Comparison of ENCODE assay signal across 17 cellular contexts in genomic region chr17:73445466-73445865, GRCh38.
DNase-seq lines count a peak whose midpoint lies in the region; ATAC-seq and TF ChIP-seq lines count a peak whose summit lies in the region.
"Had no signal": no experiment of that assay in that cellular context is flagged by ENCODE, and none has a peak within 500 bp of the region (broad histone marks: within the 10 kb centered on the region; RNA-seq: fewer than 3 reads in every experiment).

No MANE protein-coding gene starts in this region.

- peak overlapping the region; percentile 21 for H3K27ac Mint-ChIP-seq in activated naive CD8-positive, alpha-beta T cell treated with anti-CD3 and anti-CD28 coated beads, Interleukin-2, amount 10 ng/mL, durations not matched to agents 7 days and 5 days
- H3K27ac Mint-ChIP-seq in activated naive CD8-positive, alpha-beta T cell treated with anti-CD3 and anti-CD28 coated beads, Interleukin-2, amount 50 U/mL, for 24 hours = no peak overlapping the region
- peak overlapping the region; percentile 5 for H3K27ac Mint-ChIP-seq in neural crest cell (ENCODE audit: unreplicated experiment)
- peak overlapping the region; percentile 48 for H3K27ac Mint-ChIP-seq in stimulated activated naive B cell treated with anti-CD40 and anti-IgM and Interleukin-4, amounts not matched to agents 10 μg/mL and 1 μg/mL and 100 μg/mL, for 72 hours
- H3K27ac Mint-ChIP-seq in glutamatergic neuron (ENCODE audit: unreplicated experiment) = no peak overlapping the region
- no peak overlapping the region for H3K27ac Mint-ChIP-seq in activated T-helper 1 cell treated with anti-CD3 and anti-CD28 coated beads, Interleukin-12 subunit alpha, Interleukin-12 subunit beta, Interleukin-2, Interleukin-4 antibody, amounts not matched to agents 30 ng/mL and 10 ng/mL and 1 ng/mL, durations not matched to agents 14 hours and 24 hours and 36 hours
- H3K27ac Mint-ChIP-seq: CD14-positive monocyte; CD4-positive, alpha-beta memory T cell; GM23338; HFFc6 had no signal

- POLR2A ChIA-PET in activated naive CD8-positive, alpha-beta T cell treated with anti-CD3 and anti-CD28 coated beads, Interleukin-2, amount 10 ng/mL, durations not matched to agents 7 days and 5 days (lab: Charles Lee) = no interaction called here

- no peaks in the 10 kb centered on the region for H3K9me3 Mint-ChIP-seq in activated naive CD8-positive, alpha-beta T cell treated with anti-CD3 and anti-CD28 coated beads, Interleukin-2, amount 10 ng/mL, durations not matched to agents 7 days and 5 days
- H3K9me3 Mint-ChIP-seq in activated naive CD8-positive, alpha-beta T cell treated with anti-CD3 and anti-CD28 coated beads, Interleukin-2, amount 50 U/mL, for 24 hours = no peaks in the 10 kb centered on the region
- H3K9me3 Mint-ChIP-seq in neural crest cell = no peaks in the 10 kb centered on the region
- H3K9me3 Mint-ChIP-seq in stimulated activated naive B cell treated with anti-CD40 and anti-IgM and Interleukin-4, amounts not matched to agents 10 μg/mL and 1 μg/mL and 100 μg/mL, for 72 hours = no peaks in the 10 kb centered on the region
- peaks cover 3% of the 10 kb centered on the region for H3K9me3 Mint-ChIP-seq in glutamatergic neuron (ENCODE audit: unreplicated experiment)
- H3K9me3 Mint-ChIP-seq in activated T-helper 1 cell treated with anti-CD3 and anti-CD28 coated beads, Interleukin-12 subunit alpha, Interleukin-12 subunit beta, Interleukin-2, Interleukin-4 antibody, amounts not matched to agents 30 ng/mL and 10 ng/mL and 1 ng/mL, durations not matched to agents 14 hours and 24 hours and 36 hours = no peaks in the 10 kb centered on the region
- H3K9me3 Mint-ChIP-seq: GM23338 had no signal

- intact Hi-C loops in activated T-helper 1 cell treated with anti-CD3 and anti-CD28 coated beads, Interleukin-12 subunit alpha, Interleukin-12 subunit beta, Interleukin-2, Interleukin-4 antibody, amounts not matched to agents 30 ng/mL and 10 ng/mL and 1 ng/mL, durations not matched to agents 14 hours and 24 hours and 36 hours (cut with micrococcal nuclease) = no loop called here

- TF ChIP-seq CTCF in neural crest cell (conservative IDR thresholded peaks at IDR 0.05) = no peak
- TF ChIP-seq CTCF in glutamatergic neuron (IDR thresholded peaks at IDR 0.05; ENCODE audit: partially characterized antibody, unreplicated experiment) = no peak

- no peaks in the 10 kb centered on the region for H3K27me3 Mint-ChIP-seq in activated naive CD8-positive, alpha-beta T cell treated with anti-CD3 and anti-CD28 coated beads, Interleukin-2, amount 10 ng/mL, durations not matched to agents 7 days and 5 days
- no peaks in the 10 kb centered on the region for H3K27me3 Mint-ChIP-seq in activated naive CD8-positive, alpha-beta T cell treated with anti-CD3 and anti-CD28 coated beads, Interleukin-2, amount 50 U/mL, for 24 hours
- H3K27me3 Mint-ChIP-seq in neural crest cell (ENCODE audit: low read depth) (no peaks in the 10 kb centered on the region), glutamatergic neuron (ENCODE audit: unreplicated experiment) (peaks cover 5% of the 10 kb centered on the region)
- no peaks in the 10 kb centered on the region for H3K27me3 Mint-ChIP-seq in stimulated activated naive B cell treated with anti-CD40 and anti-IgM and Interleukin-4, amounts not matched to agents 10 μg/mL and 1 μg/mL and 100 μg/mL, for 72 hours
- no peaks in the 10 kb centered on the region for H3K27me3 Mint-ChIP-seq in activated T-helper 1 cell treated with anti-CD3 and anti-CD28 coated beads, Interleukin-12 subunit alpha, Interleukin-12 subunit beta, Interleukin-2, Interleukin-4 antibody, amounts not matched to agents 30 ng/mL and 10 ng/mL and 1 ng/mL, durations not matched to agents 14 hours and 24 hours and 36 hours (ENCODE audit: insufficient read depth)
- H3K27me3 Mint-ChIP-seq: CD4-positive, alpha-beta memory T cell had no signal

- ATAC-seq in activated naive CD8-positive, alpha-beta T cell treated with anti-CD3 and anti-CD28 coated beads, Interleukin-2, amount 10 ng/mL, durations not matched to agents 7 days and 5 days (ENCODE audit: low read depth) = no peak
- no peak for ATAC-seq in activated naive CD8-positive, alpha-beta T cell treated with anti-CD3 and anti-CD28 coated beads, Interleukin-2, amount 50 U/mL, for 24 hours
- no peak for ATAC-seq in stimulated activated naive B cell treated with anti-CD40 and anti-IgM and Interleukin-4, amounts not matched to agents 10 μg/mL and 1 μg/mL and 100 μg/mL, for 72 hours (replicated peaks)
- ATAC-seq: GM23338, HCT116, HepG2 had no signal

- H3K36me3 Mint-ChIP-seq in activated naive CD8-positive, alpha-beta T cell treated with anti-CD3 and anti-CD28 coated beads, Interleukin-2, amount 10 ng/mL, durations not matched to agents 7 days and 5 days = peaks cover 2% of the 10 kb centered on the region
- H3K36me3 Mint-ChIP-seq in activated naive CD8-positive, alpha-beta T cell treated with anti-CD3 and anti-CD28 coated beads, Interleukin-2, amount 50 U/mL, for 24 hours (ENCODE audit: low read depth) = no peaks in the 10 kb centered on the region
- H3K36me3 Mint-ChIP-seq in neural crest cell (ENCODE audit: low read depth) (peaks cover 3% of the 10 kb centered on the region), glutamatergic neuron (ENCODE audit: unreplicated experiment) (no peaks in the 10 kb centered on the region)
- peaks cover 4 to 11% of the 10 kb centered on the region in 2 donors for H3K36me3 Mint-ChIP-seq in stimulated activated naive B cell treated with anti-CD40 and anti-IgM and Interleukin-4, amounts not matched to agents 10 μg/mL and 1 μg/mL and 100 μg/mL, for 72 hours
- H3K36me3 Mint-ChIP-seq in activated T-helper 1 cell treated with anti-CD3 and anti-CD28 coated beads, Interleukin-12 subunit alpha, Interleukin-12 subunit beta, Interleukin-2, Interleukin-4 antibody, amounts not matched to agents 30 ng/mL and 10 ng/mL and 1 ng/mL, durations not matched to agents 14 hours and 24 hours and 36 hours (ENCODE audit: low read depth) = no peaks in the 10 kb centered on the region
- H3K36me3 Mint-ChIP-seq: CD14-positive monocyte; CD4-positive, alpha-beta memory T cell had no signal

- no peak for DNase-seq in activated naive CD8-positive, alpha-beta T cell treated with anti-CD3 and anti-CD28 coated beads, Interleukin-2, amount 10 ng/mL, durations not matched to agents 7 days and 5 days
- no peak for DNase-seq in activated naive CD8-positive, alpha-beta T cell treated with anti-CD3 and anti-CD28 coated beads, Interleukin-2, amount 50 U/mL, for 24 hours
- DNase-seq in neural crest cell (ENCODE audit: low read depth, low spot score) (no peak), glutamatergic neuron (no peak)
- DNase-seq in stimulated activated naive B cell treated with anti-CD40 and anti-IgM and Interleukin-4, amounts not matched to agents 10 μg/mL and 1 μg/mL and 100 μg/mL, for 72 hours = no peak
- no peak for DNase-seq in activated CD8-positive, alpha-beta memory T cell treated with anti-CD3 and anti-CD28 coated beads, Interleukin-2, amount 50 U/mL, for 4 hours
- no peak for DNase-seq in activated T-helper 1 cell treated with anti-CD3 and anti-CD28 coated beads, Interleukin-12 subunit alpha, Interleukin-12 subunit beta, Interleukin-2, Interleukin-4 antibody, amounts not matched to agents 30 ng/mL and 10 ng/mL and 1 ng/mL, durations not matched to agents 14 hours and 24 hours and 36 hours (ENCODE audit: low spot score)
- DNase-seq: 8988T; CD4-positive, alpha-beta memory T cell; DMS153; DMS79; GDM1; HFFc6 had no signal

- no peaks in the 10 kb centered on the region for H3K4me1 Mint-ChIP-seq in activated naive CD8-positive, alpha-beta T cell treated with anti-CD3 and anti-CD28 coated beads, Interleukin-2, amount 10 ng/mL, durations not matched to agents 7 days and 5 days
- no peaks in the 10 kb centered on the region for H3K4me1 Mint-ChIP-seq in activated naive CD8-positive, alpha-beta T cell treated with anti-CD3 and anti-CD28 coated beads, Interleukin-2, amount 50 U/mL, for 24 hours
- H3K4me1 Mint-ChIP-seq in neural crest cell = peaks cover 12% of the 10 kb centered on the region
- no peaks in the 10 kb centered on the region for H3K4me1 Mint-ChIP-seq in stimulated activated naive B cell treated with anti-CD40 and anti-IgM and Interleukin-4, amounts not matched to agents 10 μg/mL and 1 μg/mL and 100 μg/mL, for 72 hours
- no peaks in the 10 kb centered on the region for H3K4me1 Mint-ChIP-seq in glutamatergic neuron (ENCODE audit: low read depth, unreplicated experiment)
- H3K4me1 Mint-ChIP-seq in activated T-helper 1 cell treated with anti-CD3 and anti-CD28 coated beads, Interleukin-12 subunit alpha, Interleukin-12 subunit beta, Interleukin-2, Interleukin-4 antibody, amounts not matched to agents 30 ng/mL and 10 ng/mL and 1 ng/mL, durations not matched to agents 14 hours and 24 hours and 36 hours (ENCODE audit: low read depth) = no peaks in the 10 kb centered on the region
- H3K4me1 Mint-ChIP-seq: CD14-positive monocyte; CD4-positive, alpha-beta memory T cell; GM23338 had no signal

- no peak overlapping the region for H3K4me3 Mint-ChIP-seq in activated naive CD8-positive, alpha-beta T cell treated with anti-CD3 and anti-CD28 coated beads, Interleukin-2, amount 10 ng/mL, durations not matched to agents 7 days and 5 days
- no peak overlapping the region for H3K4me3 Mint-ChIP-seq in activated naive CD8-positive, alpha-beta T cell treated with anti-CD3 and anti-CD28 coated beads, Interleukin-2, amount 50 U/mL, for 24 hours
- H3K4me3 Mint-ChIP-seq in neural crest cell (no peak overlapping the region), glutamatergic neuron (ENCODE audit: unreplicated experiment) (no peak overlapping the region)
- no peak overlapping the region for H3K4me3 Mint-ChIP-seq in stimulated activated naive B cell treated with anti-CD40 and anti-IgM and Interleukin-4, amounts not matched to agents 10 μg/mL and 1 μg/mL and 100 μg/mL, for 72 hours
- no peak overlapping the region for H3K4me3 Mint-ChIP-seq in activated T-helper 1 cell treated with anti-CD3 and anti-CD28 coated beads, Interleukin-12 subunit alpha, Interleukin-12 subunit beta, Interleukin-2, Interleukin-4 antibody, amounts not matched to agents 30 ng/mL and 10 ng/mL and 1 ng/mL, durations not matched to agents 14 hours and 24 hours and 36 hours
- H3K4me3 Mint-ChIP-seq: CD14-positive monocyte; CD4-positive, alpha-beta memory T cell; GM23338; HFFc6 had no signal

Comparison
In these comparisons a context has a peak if more than half of its experiments do, and no peak if none do; other contexts are left out.
1. H3K27ac Mint-ChIP-seq: peak in activated naive CD8-positive, alpha-beta T cell treated with anti-CD3 and anti-CD28 coated beads, Interleukin-2, amount 10 ng/mL, durations not matched to agents 7 days and 5 days (single experiment), neural crest cell (single experiment) and stimulated activated naive B cell treated with anti-CD40 and anti-IgM and Interleukin-4, amounts not matched to agents 10 μg/mL and 1 μg/mL and 100 μg/mL, for 72 hours (single experiment); none in activated naive CD8-positive, alpha-beta T cell treated with anti-CD3 and anti-CD28 coated beads, Interleukin-2, amount 50 U/mL, for 24 hours (single experiment), glutamatergic neuron (single experiment) and activated T-helper 1 cell treated with anti-CD3 and anti-CD28 coated beads, Interleukin-12 subunit alpha, Interleukin-12 subunit beta, Interleukin-2, Interleukin-4 antibody, amounts not matched to agents 30 ng/mL and 10 ng/mL and 1 ng/mL, durations not matched to agents 14 hours and 24 hours and 36 hours (single experiment).